Comparison of ENCODE assay signal across 9 cellular contexts in genomic region chr11:8092587-8093424, GRCh38. TPM values are rescaled to one million over a fixed set of nuclear protein-coding genes. Genes with fewer than 3 reads are reported as not detected.
DNase-seq lines count a peak whose midpoint lies in the region; ATAC-seq, FAIRE-seq and TF ChIP-seq lines count a peak whose summit lies in the region.
"Had no signal": no experiment of that assay in that cellular context is flagged by ENCODE, and none has a peak within 500 bp of the region (broad histone marks: within the 10 kb centered on the region; RNA-seq: fewer than 3 reads in every experiment).

No MANE protein-coding gene starts in this region.

- H3K4me3 ChIP-seq in PC-3 (ENCODE audit: low read length) (no peak overlapping the region), astrocyte (ENCODE audit: insufficient read depth, low read depth, low read length) (no peak overlapping the region)

- H3K27ac ChIP-seq in PC-3 (ENCODE audit: low read length) = no peak overlapping the region
- no peak overlapping the region for H3K27ac ChIP-seq in astrocyte (ENCODE audit: low read depth, low read length)

- H3K27me3 Mint-ChIP-seq in astrocyte (ENCODE audit: low read depth, unreplicated experiment) = peaks cover 10% of the 10 kb centered on the region

- H3K36me3 ChIP-seq in PC-3 (ENCODE audit: low read depth, low read length) = no peaks in the 10 kb centered on the region
- no peaks in the 10 kb centered on the region for H3K36me3 ChIP-seq in astrocyte (ENCODE audit: insufficient read depth, low read length)

- H3K4me3 Mint-ChIP-seq in astrocyte (ENCODE audit: unreplicated experiment) = no peak overlapping the region

- no peak overlapping the region for H3K27ac Mint-ChIP-seq in astrocyte (ENCODE audit: unreplicated experiment)

- CTCF ChIA-PET in PC-3 (lab: Charles Lee) = interaction anchor here (0.6 kb wide), 1 partner anchor 86 kb away, joined by 4 read pairs; no protein-coding TSS in a partner anchor

- ATAC-seq in PC-3 (peak; percentile 92), HG03460 (IDR thresholded peaks at IDR 0.05; ENCODE audit: unreplicated experiment) (no peak)

- no peak for FAIRE-seq in astrocyte (lab: Jason Lieb, UNC)
- FAIRE-seq: TTC549 had no signal

- H3K27me3 ChIP-seq in PC-3 (ENCODE audit: low read length) (no peaks in the 10 kb centered on the region), astrocyte (ENCODE audit: insufficient read depth, low read length) (no peaks in the 10 kb centered on the region)

- H3K79me2 ChIP-seq in PC-3 (ENCODE audit: low read length) (no peaks in the 10 kb centered on the region), astrocyte (ENCODE audit: insufficient read depth, low read length) (no peaks in the 10 kb centered on the region)

- BruUV-seq in PC-3 (replicated peaks; lab: Mats Ljungman, UMichigan) = no TSS peak

- POLR2A ChIA-PET in PC-3 (lab: Charles Lee; ENCODE audit: unreplicated experiment) = no interaction called here

- peaks cover 6% of the 10 kb centered on the region for H3K4me1 Mint-ChIP-seq in astrocyte (ENCODE audit: low read depth, unreplicated experiment)

- peak; percentile 27 for DNase-seq in DMS114 treated with DMSO at 0.1 percent for 48 hours (lab: John Stamatoyannopoulos, UW; ENCODE audit: unreplicated experiment)
- peak; percentile 75 for DNase-seq in GM20000 (ENCODE audit: low spot score)
- peak; percentile 52 for DNase-seq in HT1080 (ENCODE audit: low read depth)
- DNase-seq in PC-3 = peak; percentile 76
- peak; percentile 41 for DNase-seq in astrocyte (ENCODE audit: low read depth)
- peak; percentile 87 for DNase-seq in iPS-NIHi11 (ENCODE audit: low spot score)
- DNase-seq in stimulated activated CD4-positive, alpha-beta T cell treated with anti-CD3 and anti-CD28 coated beads, Interleukin-2, amount 100 ng/mL, for 24 hours = peak; percentile 49 to 67

- H3K9me3 Mint-ChIP-seq in astrocyte (ENCODE audit: unreplicated experiment) = no peaks in the 10 kb centered on the region

- no peaks in the 10 kb centered on the region for H3K9me3 ChIP-seq in PC-3 (ENCODE audit: low read length)
- no peaks in the 10 kb centered on the region for H3K9me3 ChIP-seq in astrocyte (ENCODE audit: insufficient read depth, low read depth, low read length)

- H3K4me2 ChIP-seq in PC-3 (ENCODE audit: low read length) = no peak overlapping the region
- no peak overlapping the region for H3K4me2 ChIP-seq in astrocyte (ENCODE audit: low read length)

- peaks cover 19% of the 10 kb centered on the region for H3K36me3 Mint-ChIP-seq in astrocyte (ENCODE audit: low read depth, unreplicated experiment)

- no peaks in the 10 kb centered on the region for H3F3A ChIP-seq in PC-3 (ENCODE audit: low read length, unreplicated experiment)

- intact Hi-C loops in PC-3 (cut with micrococcal nuclease) = no loop called here

- H4K20me1 ChIP-seq in PC-3 (ENCODE audit: low read length) (no peaks in the 10 kb centered on the region), astrocyte (ENCODE audit: insufficient read depth, low read length) (peaks cover 24% of the 10 kb centered on the region)

- H3K9ac ChIP-seq in PC-3 (ENCODE audit: low read length) (no peak overlapping the region), astrocyte (ENCODE audit: low read length) (no peak overlapping the region)

- H3K9me2 ChIP-seq in PC-3 (replicated peaks; ENCODE audit: low read length) = no peaks in the 10 kb centered on the region

- H2AFZ ChIP-seq in PC-3 (ENCODE audit: low read length) (peak overlapping the region; percentile 58), astrocyte (ENCODE audit: low read depth, low read length) (peak overlapping the region; percentile 30)

- TF ChIP-seq CTCF in GM20000 (IDR thresholded peaks at IDR 0.05; ENCODE audit: extremely low read depth, missing control alignments) (peak; percentile 35), PC-3 (conservative IDR thresholded peaks at IDR 0.05; ENCODE audit: low read depth, low read length) (peak; percentile 74), astrocyte (IDR thresholded peaks at IDR 0.05; ENCODE audit: insufficient read depth, low read depth, low read length) (peak; percentile 70)

- H3K4me1 ChIP-seq in PC-3 (ENCODE audit: insufficient read depth, low read length) (no peaks in the 10 kb centered on the region), astrocyte (ENCODE audit: insufficient read depth, low read length) (peaks cover under 1% of the 10 kb centered on the region)

RNA-seq across cellular contexts. Expression of gene TUB, which starts 11.8 kb away (rescaled TPM):
- total RNA-seq in HT1080 (2014; rRNA removed; shearing (Covaris generic)) = 4.4 and 4.7 TPM in 2 replicates
- 2.0 and 2.6 TPM in 2 replicates for polyA plus RNA-seq in HT1080 (2015; cell fraction: cytosol; rRNA removed)
- polyA plus RNA-seq in HT1080 (2015; cell fraction: nucleus; rRNA removed) = 5.8 and 7.2 TPM in 2 replicates
- total RNA-seq in PC-3 (2014; rRNA removed) (3.2 and 3.3 TPM in 2 replicates), astrocyte (5.7 and 6.0 TPM in 2 replicates)

Comparison
In these comparisons a context has a peak if more than half of its experiments do, and no peak if none do; other contexts are left out.
1. DNase-seq: peak in every context shown above with its lines; median percentile 87 in iPS-NIHi11; 76 in PC-3; 75 in GM20000; 58 in stimulated activated CD4-positive, alpha-beta T cell treated with anti-CD3 and anti-CD28 coated beads, Interleukin-2, amount 100 ng/mL, for 24 hours; 52 in HT1080; 41 in astrocyte; 27 in DMS114 treated with DMSO at 0.1 percent for 48 hours.